ENCODE assay signal across 1 cellular context in genomic region chr21:33980276-33980916, GRCh38.
TF ChIP-seq lines count a peak whose summit lies in the region.

No MANE protein-coding gene starts in this region.

TF ChIP-seq in HepG2, 621 proteins besides CTCF, POLR2A, EP300 and RAD21 (continued from another document):
- TF ChIP-seq, protein P1, sequence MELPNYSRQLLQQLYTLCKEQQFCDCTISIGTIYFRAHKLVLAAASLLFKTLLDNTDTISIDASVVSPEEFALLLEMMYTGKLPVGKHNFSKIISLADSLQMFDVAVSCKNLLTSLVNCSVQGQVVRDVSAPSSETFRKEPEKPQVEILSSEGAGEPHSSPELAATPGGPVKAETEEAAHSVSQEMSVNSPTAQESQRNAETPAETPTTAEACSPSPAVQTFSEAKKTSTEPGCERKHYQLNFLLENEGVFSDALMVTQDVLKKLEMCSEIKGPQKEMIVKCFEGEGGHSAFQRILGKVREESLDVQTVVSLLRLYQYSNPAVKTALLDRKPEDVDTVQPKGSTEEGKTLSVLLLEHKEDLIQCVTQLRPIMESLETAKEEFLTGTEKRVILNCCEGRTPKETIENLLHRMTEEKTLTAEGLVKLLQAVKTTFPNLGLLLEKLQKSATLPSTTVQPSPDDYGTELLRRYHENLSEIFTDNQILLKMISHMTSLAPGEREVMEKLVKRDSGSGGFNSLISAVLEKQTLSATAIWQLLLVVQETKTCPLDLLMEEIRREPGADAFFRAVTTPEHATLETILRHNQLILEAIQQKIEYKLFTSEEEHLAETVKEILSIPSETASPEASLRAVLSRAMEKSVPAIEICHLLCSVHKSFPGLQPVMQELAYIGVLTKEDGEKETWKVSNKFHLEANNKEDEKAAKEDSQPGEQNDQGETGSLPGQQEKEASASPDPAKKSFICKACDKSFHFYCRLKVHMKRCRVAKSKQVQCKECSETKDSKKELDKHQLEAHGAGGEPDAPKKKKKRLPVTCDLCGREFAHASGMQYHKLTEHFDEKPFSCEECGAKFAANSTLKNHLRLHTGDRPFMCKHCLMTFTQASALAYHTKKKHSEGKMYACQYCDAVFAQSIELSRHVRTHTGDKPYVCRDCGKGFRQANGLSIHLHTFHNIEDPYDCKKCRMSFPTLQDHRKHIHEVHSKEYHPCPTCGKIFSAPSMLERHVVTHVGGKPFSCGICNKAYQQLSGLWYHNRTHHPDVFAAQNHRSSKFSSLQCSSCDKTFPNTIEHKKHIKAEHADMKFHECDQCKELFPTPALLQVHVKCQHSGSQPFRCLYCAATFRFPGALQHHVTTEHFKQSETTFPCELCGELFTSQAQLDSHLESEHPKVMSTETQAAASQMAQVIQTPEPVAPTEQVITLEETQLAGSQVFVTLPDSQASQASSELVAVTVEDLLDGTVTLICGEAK (IDR thresholded peaks at IDR 0.05), result peak; percentile 58
- TF ChIP-seq, protein P1 (CRISPR knock-in tag; IDR thresholded peaks at IDR 0.05), result peak; percentile 98
- TF ChIP-seq, protein P2, sequence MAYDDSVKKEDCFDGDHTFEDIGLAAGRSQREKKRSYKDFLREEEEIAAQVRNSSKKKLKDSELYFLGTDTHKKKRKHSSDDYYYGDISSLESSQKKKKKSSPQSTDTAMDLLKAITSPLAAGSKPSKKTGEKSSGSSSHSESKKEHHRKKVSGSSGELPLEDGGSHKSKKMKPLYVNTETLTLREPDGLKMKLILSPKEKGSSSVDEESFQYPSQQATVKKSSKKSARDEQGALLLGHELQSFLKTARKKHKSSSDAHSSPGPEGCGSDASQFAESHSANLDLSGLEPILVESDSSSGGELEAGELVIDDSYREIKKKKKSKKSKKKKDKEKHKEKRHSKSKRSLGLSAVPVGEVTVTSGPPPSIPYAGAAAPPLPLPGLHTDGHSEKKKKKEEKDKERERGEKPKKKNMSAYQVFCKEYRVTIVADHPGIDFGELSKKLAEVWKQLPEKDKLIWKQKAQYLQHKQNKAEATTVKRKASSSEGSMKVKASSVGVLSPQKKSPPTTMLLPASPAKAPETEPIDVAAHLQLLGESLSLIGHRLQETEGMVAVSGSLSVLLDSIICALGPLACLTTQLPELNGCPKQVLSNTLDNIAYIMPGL (CRISPR knock-in tag; IDR thresholded peaks at IDR 0.05; ENCODE audit: borderline replicate concordance in 1 of 2, low read depth in 1 of 2), result no peak
- TF ChIP-seq CCDC6 (CRISPR knock-in tag; IDR thresholded peaks at IDR 0.05) (no peak), ZNF790 (CRISPR knock-in tag; IDR thresholded peaks at IDR 0.05; ENCODE audit: borderline replicate concordance) (no peak)
- TF ChIP-seq, protein P3, sequence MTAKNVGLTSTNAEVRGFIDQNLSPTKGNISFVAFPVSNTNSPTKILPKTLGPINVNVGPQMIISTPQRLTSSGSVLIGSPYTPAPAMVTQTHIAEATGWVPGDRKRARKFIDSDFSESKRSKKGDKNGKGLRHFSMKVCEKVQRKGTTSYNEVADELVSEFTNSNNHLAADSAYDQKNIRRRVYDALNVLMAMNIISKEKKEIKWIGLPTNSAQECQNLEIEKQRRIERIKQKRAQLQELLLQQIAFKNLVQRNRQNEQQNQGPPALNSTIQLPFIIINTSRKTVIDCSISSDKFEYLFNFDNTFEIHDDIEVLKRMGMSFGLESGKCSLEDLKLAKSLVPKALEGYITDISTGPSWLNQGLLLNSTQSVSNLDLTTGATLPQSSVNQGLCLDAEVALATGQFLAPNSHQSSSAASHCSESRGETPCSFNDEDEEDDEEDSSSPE (CRISPR knock-in tag; IDR thresholded peaks at IDR 0.05), result no peak
- TF ChIP-seq, protein P4, sequence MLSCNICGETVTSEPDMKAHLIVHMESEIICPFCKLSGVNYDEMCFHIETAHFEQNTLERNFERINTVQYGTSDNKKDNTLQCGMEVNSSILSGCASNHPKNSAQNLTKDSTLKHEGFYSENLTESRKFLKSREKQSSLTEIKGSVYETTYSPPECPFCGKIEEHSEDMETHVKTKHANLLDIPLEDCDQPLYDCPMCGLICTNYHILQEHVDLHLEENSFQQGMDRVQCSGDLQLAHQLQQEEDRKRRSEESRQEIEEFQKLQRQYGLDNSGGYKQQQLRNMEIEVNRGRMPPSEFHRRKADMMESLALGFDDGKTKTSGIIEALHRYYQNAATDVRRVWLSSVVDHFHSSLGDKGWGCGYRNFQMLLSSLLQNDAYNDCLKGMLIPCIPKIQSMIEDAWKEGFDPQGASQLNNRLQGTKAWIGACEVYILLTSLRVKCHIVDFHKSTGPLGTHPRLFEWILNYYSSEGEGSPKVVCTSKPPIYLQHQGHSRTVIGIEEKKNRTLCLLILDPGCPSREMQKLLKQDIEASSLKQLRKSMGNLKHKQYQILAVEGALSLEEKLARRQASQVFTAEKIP (CRISPR knock-in tag; IDR thresholded peaks at IDR 0.05; ENCODE audit: borderline replicate concordance), result no peak
